ENCODE assay signal across 27 cellular contexts in the genomic region with DNA sequence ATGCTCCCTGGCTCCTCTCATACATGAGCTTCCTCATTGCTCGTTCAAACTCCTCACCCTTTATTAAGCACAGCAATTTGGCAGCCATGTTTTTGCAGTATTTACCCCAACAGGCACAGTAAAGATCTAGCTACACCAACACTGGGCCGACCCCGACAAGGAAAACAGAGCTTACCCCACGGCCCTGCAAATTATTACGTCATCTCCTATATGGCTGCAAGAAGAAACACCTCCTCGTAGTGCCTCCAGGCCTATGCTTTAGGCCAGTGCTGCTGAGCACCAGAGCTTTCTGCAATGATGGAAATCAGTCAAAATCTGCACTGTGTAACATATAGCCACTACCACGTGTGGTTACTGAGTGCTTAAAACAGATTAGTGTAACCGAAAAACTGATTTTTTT. TPM values are rescaled to one million over a fixed set of nuclear protein-coding genes. Genes with fewer than 3 reads are reported as not detected.
DNase-seq lines count a peak whose midpoint lies in the region; ATAC-seq, FAIRE-seq and TF ChIP-seq lines count a peak whose summit lies in the region.
"Had no signal": no experiment of that assay in that cellular context is flagged by ENCODE, and none has a peak within 500 bp of the region (broad histone marks: within the 10 kb centered on the region; RNA-seq: fewer than 3 reads in every experiment).

No MANE protein-coding gene starts in this region.

- CTCF ChIA-PET in K562 (lab: Yijun Ruan, JAX; ENCODE audit: low intra/inter-chr PET ratio): no interaction called here

- TF ChIP-seq EP300 in K562 (IDR thresholded peaks at IDR 0.05; ENCODE audit: low read length): no peak

- H3K4me1 ChIP-seq in DND-41 (ENCODE audit: insufficient read depth, low read length): no peaks in the 10 kb centered on the region
- no peaks in the 10 kb centered on the region for H3K4me1 ChIP-seq in Loucy (ENCODE audit: insufficient read depth, low read length, poor library complexity, severe bottlenecking)
- peaks cover 0 to 8% of the 10 kb centered on the region in 2 experiments; a peak in 1 of 5 replicates for H3K4me1 ChIP-seq in K562 (replicated peaks in 1 of 2; ENCODE audit: control insufficient read depth in 2 of 2, insufficient read depth in 2 of 2, low read length in 2 of 2)
- H3K4me1 ChIP-seq in left lung: peaks cover 0 to 9% of the 10 kb centered on the region in 2 donors
- H3K4me1 ChIP-seq: A549; BE2C; BLaER1 treated with 17β-estradiol and CSF1 and Interleukin-3, amounts not matched to agents 10 nM and 100 nM had no signal

- no peaks in the 10 kb centered on the region for H3K9me3 ChIP-seq in DND-41 (ENCODE audit: insufficient read depth, low read length, severe bottlenecking)
- H3K9me3 ChIP-seq in Loucy (ENCODE audit: insufficient read depth, low read depth, low read length): no peaks in the 10 kb centered on the region
- no peaks in the 10 kb centered on the region for H3K9me3 ChIP-seq in K562 (replicated peaks; ENCODE audit: control insufficient read depth, insufficient read depth, low read depth, low read length)
- no peaks in the 10 kb centered on the region for H3K9me3 ChIP-seq in left lung
- H3K9me3 ChIP-seq: A549, BE2C had no signal

- H4K20me1 ChIP-seq in DND-41 (ENCODE audit: insufficient read depth, low read length) (no peaks in the 10 kb centered on the region), Loucy (ENCODE audit: insufficient read depth, low read length, poor library complexity, severe bottlenecking) (no peaks in the 10 kb centered on the region), K562 (replicated peaks; ENCODE audit: control insufficient read depth, insufficient read depth, low read length) (no peaks in the 10 kb centered on the region)
- H4K20me1 ChIP-seq: BLaER1 treated with 17β-estradiol and CSF1 and Interleukin-3, amounts not matched to agents 10 nM and 100 nM had no signal

- in situ Hi-C loops in K562 (cut with MboI): no loop called here

- H3K9ac ChIP-seq in DND-41 (ENCODE audit: low read depth, low read length) (no peak overlapping the region), Loucy (ENCODE audit: low read depth, low read length, poor library complexity, severe bottlenecking) (no peak overlapping the region), K562 (ENCODE audit: insufficient read depth in 1 of 2, low read depth in 2 of 2, low read length in 2 of 2) (no peak overlapping the region)
- H3K9ac ChIP-seq: BLaER1 treated with 17β-estradiol and CSF1 and Interleukin-3, amounts not matched to agents 10 nM and 100 nM; GM23248 had no signal

- TF ChIP-seq RAD21 in K562 (CRISPR knock-in tag; conservative IDR thresholded peaks at IDR 0.05 in 1 of 2, IDR thresholded peaks at IDR 0.05 in 1 of 2): no peak

- H3K79me2 ChIP-seq in DND-41 (ENCODE audit: insufficient read depth, low read length) (no peaks in the 10 kb centered on the region), Loucy (ENCODE audit: insufficient read depth, low read length) (no peaks in the 10 kb centered on the region), K562 (ENCODE audit: control insufficient read depth, insufficient read depth, low read length) (no peaks in the 10 kb centered on the region)

- FAIRE-seq in K562 (lab: Jason Lieb, UNC): no peak
- FAIRE-seq: A549, D721Med, GM19239 had no signal

- H3K9me1 ChIP-seq in K562 (ENCODE audit: control insufficient read depth, insufficient read depth, low read length): no peaks in the 10 kb centered on the region

- H3K27ac ChIP-seq in DND-41 (ENCODE audit: low read length): no peak overlapping the region
- no peak overlapping the region for H3K27ac ChIP-seq in K562 (ENCODE audit: extremely low read depth, low read depth, low read length)
- no peak overlapping the region for H3K27ac ChIP-seq in left lung
- H3K27ac ChIP-seq: A549; BLaER1 treated with 17β-estradiol and CSF1 and Interleukin-3, amounts not matched to agents 10 nM and 100 nM; GM23248 had no signal

- intact Hi-C loops in K562 (cut with micrococcal nuclease): no loop called here
- intact Hi-C loops in left lung (cut with DNase I): no loop called here

- no peak for ATAC-seq in DND-41 (ENCODE audit: insufficient read depth, low read depth)
- 0 out of 3 replicates have a peak, but pooled peaks have one; percentile 22 for ATAC-seq in K562
- no peak for ATAC-seq in HG03175 (IDR thresholded peaks at IDR 0.05; ENCODE audit: unreplicated experiment)
- ATAC-seq in left lung: no peak
- ATAC-seq: A549, HCT116 had no signal

- no peak overlapping the region for H3K4me3 ChIP-seq in DND-41 (ENCODE audit: low read depth in 1 of 2, low read length in 2 of 2)
- no peak overlapping the region for H3K4me3 ChIP-seq in Loucy (ENCODE audit: low read length, poor library complexity, severe bottlenecking)
- H3K4me3 ChIP-seq in K562: no peak overlapping the region
- H3K4me3 ChIP-seq in left lung: no peak overlapping the region
- H3K4me3 ChIP-seq: A549; BLaER1 treated with 17β-estradiol and CSF1 and Interleukin-3, amounts not matched to agents 10 nM and 100 nM; GM23248 had no signal

- no peaks in the 10 kb centered on the region for H3F3A ChIP-seq in Loucy (ENCODE audit: low read depth)

- POLR2A ChIA-PET in K562 (lab: Yijun Ruan, JAX): interaction anchor here (1.2 kb wide), 1 partner anchor 8 kb away, joined by 3 read pairs; no protein-coding TSS in a partner anchor

- no peak for TF ChIP-seq CTCF in DND-41 (IDR thresholded peaks at IDR 0.05; ENCODE audit: borderline replicate concordance, extremely low read depth, low read length, poor library complexity, severe bottlenecking)
- TF ChIP-seq CTCF in Loucy (conservative IDR thresholded peaks at IDR 0.05; ENCODE audit: low read length): no peak
- TF ChIP-seq CTCF in K562 (IDR thresholded peaks at IDR 0.05 in 2 of 3, conservative IDR thresholded peaks at IDR 0.05 in 1 of 3; ENCODE audit: insufficient read depth in 2 of 3, low read depth in 1 of 3, low read length in 3 of 3): no peak
- TF ChIP-seq CTCF in left lung (IDR thresholded peaks at IDR 0.05): no peak

- H3K36me3 ChIP-seq in DND-41 (ENCODE audit: insufficient read depth, low read length) (no peaks in the 10 kb centered on the region), Loucy (ENCODE audit: insufficient read depth, low read length) (no peaks in the 10 kb centered on the region), K562 (ENCODE audit: control insufficient read depth, insufficient read depth, low read length) (no peaks in the 10 kb centered on the region), left lung (no peaks in the 10 kb centered on the region)
- H3K36me3 ChIP-seq: BE2C; BLaER1 treated with 17β-estradiol and CSF1 and Interleukin-3, amounts not matched to agents 10 nM and 100 nM had no signal

- 1% methylated on average over 8 of the region's 8 CpGs for WGBS in K562 (ENCODE audit: insufficient coverage, low coverage, missing lambda C conversion rate)

- H3K4me2 ChIP-seq in DND-41 (ENCODE audit: insufficient read depth, low read length): no peak overlapping the region
- no peak overlapping the region for H3K4me2 ChIP-seq in Loucy (ENCODE audit: low read depth, low read length, poor library complexity, severe bottlenecking)
- H3K4me2 ChIP-seq in K562 (ENCODE audit: insufficient read depth, low read length): no peak overlapping the region
- H3K4me2 ChIP-seq: A549; BLaER1 treated with 17β-estradiol and CSF1 and Interleukin-3, amounts not matched to agents 10 nM and 100 nM had no signal

- H3K9me2 ChIP-seq in Loucy (replicated peaks; ENCODE audit: low read depth, low read length): no peaks in the 10 kb centered on the region

- H3K27me3 ChIP-seq in DND-41 (ENCODE audit: insufficient read depth, low read length, poor library complexity): peaks cover 6% of the 10 kb centered on the region
- peaks cover under 1% of the 10 kb centered on the region for H3K27me3 ChIP-seq in Loucy (ENCODE audit: insufficient read depth, low read length, poor library complexity, severe bottlenecking)
- H3K27me3 ChIP-seq in K562 (ENCODE audit: control insufficient read depth in 2 of 2, insufficient read depth in 2 of 2, low read length in 2 of 2): peaks cover 7 to 46% of the 10 kb centered on the region in 2 experiments
- H3K27me3 ChIP-seq in left lung: peaks cover 19 to 92% of the 10 kb centered on the region in 2 donors
- H3K27me3 ChIP-seq: BE2C; BLaER1 treated with 17β-estradiol and CSF1 and Interleukin-3, amounts not matched to agents 10 nM and 100 nM had no signal

- BruUV-seq in K562 (replicated peaks; lab: Mats Ljungman, UMichigan): no TSS peak

- TF ChIP-seq POLR2A in K562 (conservative IDR thresholded peaks at IDR 0.05): no peak

- H2AFZ ChIP-seq in DND-41 (ENCODE audit: low read depth, low read length) (peak overlapping the region; percentile 43; the same call in 1 of the 2 replicates), Loucy (ENCODE audit: low read length) (0 out of 2 replicates have a peak overlapping the region, but pooled peaks have one; percentile 18), K562 (ENCODE audit: low read depth, low read length) (no peak overlapping the region)
- H2AFZ ChIP-seq: GM23248 had no signal

- DNase-seq in SIG-M5 treated with dmso at 0.1 percent for 504 hours (lab: John Stamatoyannopoulos, UW; ENCODE audit: unreplicated experiment): peak; percentile 32
- DNase-seq in SIG-M5 (lab: John Stamatoyannopoulos, UW): no peak
- DNase-seq in DND-41: no peak
- DNase-seq in K562 (ENCODE audit: extremely low read depth in 1 of 4, low spot score in 3 of 4): no peak
- DNase-seq in left lung: no peak
- DNase-seq: 8988T; ACHN; AML-193; BE2C; CD4-positive, alpha-beta T cell; CD8-positive, alpha-beta memory T cell; DMS 273 treated with DMSO at 0.1 percent for 48 hours; DMS79; GF-D8; GM23248; H9 had no signal

RNA-seq across cellular contexts. Expression of a gene that starts 26.7 kb away (rescaled TPM):
- total RNA-seq in K562 (2011; cell fraction: chromatin; rRNA removed; ENCODE audit: low replicate concordance): not detected in 2 replicates
- not detected in 2 replicates for total RNA-seq in K562 (2011; cell fraction: nucleolus; rRNA removed)
- total RNA-seq in K562 (2011; cell fraction: nucleoplasm; rRNA removed): not detected in 2 replicates
- total RNA-seq in K562 (2014; rRNA removed): not detected in 2 replicates
- total RNA-seq in K562 (2014; rRNA removed; fragmentation: Illumina TruSeq; extraction: Trizol): not detected in 2 replicates
- not detected in 2 replicates for total RNA-seq in K562 (2015; rRNA removed; fragmentation: Illumina TruSeq; extraction: Trizol)
- total RNA-seq in K562 (2021): not detected in 2 replicates
- not detected in 2 replicates for polyA plus RNA-seq in K562 (2011; rRNA removed)
- not detected in 2 replicates for polyA plus RNA-seq in K562 (2011; cell fraction: cytosol; rRNA removed)
- not detected in 2 replicates for polyA plus RNA-seq in K562 (2011; cell fraction: nucleus; rRNA removed)
- polyA plus RNA-seq in K562 (2012): 0.04 TPM in 1 of 2 replicates, not detected in the other
- not detected in 2 replicates for polyA plus RNA-seq in K562 (2014; fragmentation: Illumina TruSeq; extraction: Trizol)
- polyA plus RNA-seq in K562 (2014; fragmentation: Nextera tagmentation; extraction: Ambion mirVana): not detected
- polyA plus RNA-seq in K562 (2014; rRNA removed): not detected in 2 replicates
- polyA minus RNA-seq in K562 (2011; rRNA and poly(A)+ RNA removed): not detected in 2 replicates
- polyA minus RNA-seq in K562 (2011; cell fraction: cytosol; rRNA and poly(A)+ RNA removed): not detected in 2 replicates
- not detected in 2 replicates for polyA minus RNA-seq in K562 (2011; cell fraction: nucleus; rRNA and poly(A)+ RNA removed)
- total RNA-seq in left lung: under 1 TPM in 1 of 2 donors, not detected in 1; 0.24 TPM
- total RNA-seq: CD4-positive, alpha-beta T cell; CD8-positive, alpha-beta memory T cell; Daoy; G401; GM23248; H4; H9 had no signal
- polyA plus RNA-seq: A549; CD14-positive monocyte; CD8-positive, alpha-beta memory T cell; GM23248 had no signal

RNA-seq across cellular contexts. Expression of a gene that starts 54.4 kb away (rescaled TPM):
- 12.5 and 18.7 TPM in 2 replicates for total RNA-seq in K562 (2011; cell fraction: chromatin; rRNA removed; ENCODE audit: low replicate concordance)
- total RNA-seq in K562 (2011; cell fraction: nucleolus; rRNA removed): 6.0 and 10.8 TPM in 2 replicates
- total RNA-seq in K562 (2011; cell fraction: nucleoplasm; rRNA removed): 11.1 and 11.7 TPM in 2 replicates
- 5.4 and 6.7 TPM in 2 replicates for total RNA-seq in K562 (2014; rRNA removed)
- 8.8 and 9.8 TPM in 2 replicates for total RNA-seq in K562 (2014; rRNA removed; fragmentation: Illumina TruSeq; extraction: Trizol)
- total RNA-seq in K562 (2015; rRNA removed; fragmentation: Illumina TruSeq; extraction: Trizol): 8.7 and 9.3 TPM in 2 replicates
- total RNA-seq in K562 (2021): 6.1 and 6.3 TPM in 2 replicates
- 8.0 and 12.0 TPM in 2 replicates for polyA plus RNA-seq in K562 (2011; rRNA removed)
- polyA plus RNA-seq in K562 (2011; cell fraction: cytosol; rRNA removed): 3.7 and 8.3 TPM in 2 replicates
- 12.3 and 19.1 TPM in 2 replicates for polyA plus RNA-seq in K562 (2011; cell fraction: nucleus; rRNA removed)
- 3.2 and 5.5 TPM in 2 replicates for polyA plus RNA-seq in K562 (2012)
- 7.8 and 8.2 TPM in 2 replicates for polyA plus RNA-seq in K562 (2014; fragmentation: Illumina TruSeq; extraction: Trizol)
- polyA plus RNA-seq in K562 (2014; fragmentation: Nextera tagmentation; extraction: Ambion mirVana): 1 to 10 TPM; 1.4 to 4.0 TPM
- 4.7 and 6.4 TPM in 2 replicates for polyA plus RNA-seq in K562 (2014; rRNA removed)
- polyA minus RNA-seq in K562 (2011; rRNA and poly(A)+ RNA removed): 14.2 and 24.0 TPM in 2 replicates
- 3.1 and 5.5 TPM in 2 replicates for polyA minus RNA-seq in K562 (2011; cell fraction: cytosol; rRNA and poly(A)+ RNA removed)
- 5.9 and 15.3 TPM in 2 replicates for polyA minus RNA-seq in K562 (2011; cell fraction: nucleus; rRNA and poly(A)+ RNA removed)
- 1 to 10 TPM; 8.4 to 8.6 TPM for total RNA-seq in left lung
